In the genomic region with DNA sequence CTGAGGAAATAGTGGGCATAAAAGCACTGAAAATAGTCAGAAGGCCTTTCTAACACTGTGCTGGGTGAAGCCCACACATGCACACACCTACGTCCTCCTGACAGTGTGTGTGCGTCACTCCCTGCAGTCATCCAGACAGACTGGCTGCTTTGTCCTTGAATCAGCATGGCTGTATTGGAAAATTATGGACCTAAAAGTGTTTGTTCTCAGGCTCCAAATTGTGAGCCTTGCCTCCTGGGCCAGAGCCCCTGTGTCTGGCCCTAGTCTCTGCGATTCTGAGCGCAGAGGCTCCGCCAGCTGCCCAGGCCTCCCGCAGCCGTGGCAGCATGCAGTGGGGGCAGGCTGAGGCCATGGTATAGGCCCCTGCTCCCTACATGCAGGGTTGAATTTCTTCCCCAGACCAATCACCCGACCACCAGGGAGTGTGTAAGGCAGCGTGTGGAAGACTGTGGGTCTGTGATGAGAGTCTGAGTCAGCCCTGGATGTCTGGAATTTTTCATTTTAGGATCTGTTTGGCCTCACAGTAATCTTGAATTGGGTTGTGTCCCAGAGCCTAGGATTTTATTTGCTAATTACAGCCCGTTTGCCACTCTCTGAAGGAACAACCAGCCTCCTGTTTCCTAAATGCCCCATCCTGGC, we compare ENCODE assay signal across 10 cellular contexts.
DNase-seq lines count a peak whose midpoint lies in the region; ATAC-seq and TF ChIP-seq lines count a peak whose summit lies in the region.
"Had no signal": no experiment of that assay in that cellular context is flagged by ENCODE, and none has a peak within 500 bp of the region (broad histone marks: within the 10 kb centered on the region; RNA-seq: fewer than 3 reads in every experiment).

No MANE protein-coding gene starts in this region.

- no peaks in the 10 kb centered on the region for H4K20me1 ChIP-seq in osteoblast (ENCODE audit: insufficient read depth, low read length)

- peak; percentile 79 for DNase-seq in AG08395 (ENCODE audit: low spot score)
- peak; percentile 78 for DNase-seq in RPMI7951 (ENCODE audit: low read depth)
- DNase-seq in fibroblast of the aortic adventitia (ENCODE audit: low read depth) = peak; percentile 76
- peak; percentile 91 for DNase-seq in osteoblast (ENCODE audit: insufficient read length, low spot score, missing footprints)
- DNase-seq in HT-29 (ENCODE audit: low spot score) = no peak
- no peak for DNase-seq in NCI-H2196 (lab: John Stamatoyannopoulos, UW; ENCODE audit: unreplicated experiment)
- DNase-seq in effector memory CD4-positive, alpha-beta T cell = no peak
- DNase-seq: activated CD4-positive, alpha-beta T cell treated with anti-CD3 and anti-CD28 coated beads, Interleukin-2, amount 10 ng/mL, durations not matched to agents 7 days and 5 days had no signal

- TF ChIP-seq CTCF in fibroblast of the aortic adventitia (IDR thresholded peaks at IDR 0.05; ENCODE audit: insufficient read depth, low read length) (no peak), osteoblast (IDR thresholded peaks at IDR 0.05; ENCODE audit: extremely low read depth, low read depth, low read length) (no peak)

- no peaks in the 10 kb centered on the region for H3K79me2 ChIP-seq in osteoblast (ENCODE audit: insufficient read depth, low read length)

- H3K36me3 ChIP-seq in osteoblast (ENCODE audit: insufficient read depth, low read length) = peaks cover 11% of the 10 kb centered on the region
- H3K36me3 ChIP-seq in effector memory CD4-positive, alpha-beta T cell (ENCODE audit: control insufficient read depth, insufficient read depth, low read length) = no peaks in the 10 kb centered on the region

- H3K4me1 ChIP-seq in osteoblast (ENCODE audit: insufficient read depth, low read length) = peaks cover 30% of the 10 kb centered on the region
- no peaks in the 10 kb centered on the region for H3K4me1 ChIP-seq in effector memory CD4-positive, alpha-beta T cell (ENCODE audit: control insufficient read depth, insufficient read depth, low read length, poor library complexity, severe bottlenecking)

- no peaks in the 10 kb centered on the region for H3K27me3 ChIP-seq in osteoblast (ENCODE audit: insufficient read depth, low read length)
- no peaks in the 10 kb centered on the region for H3K27me3 ChIP-seq in effector memory CD4-positive, alpha-beta T cell (replicated peaks; ENCODE audit: control insufficient read depth, insufficient read depth, low read length, poor library complexity, severe bottlenecking)

- peak overlapping the region; percentile 81 for H2AFZ ChIP-seq in osteoblast (ENCODE audit: low read length)

- no peaks in the 10 kb centered on the region for H3K9me3 ChIP-seq in osteoblast (ENCODE audit: low read depth, low read length)
- H3K9me3 ChIP-seq in effector memory CD4-positive, alpha-beta T cell (ENCODE audit: control insufficient read depth, low read length) = no peaks in the 10 kb centered on the region

- H3K4me3 ChIP-seq in fibroblast of the aortic adventitia (ENCODE audit: low read depth, low read length) = no peak overlapping the region
- H3K4me3 ChIP-seq in osteoblast (ENCODE audit: insufficient read depth, low read length) = peak overlapping the region; percentile 31
- H3K4me3 ChIP-seq in effector memory CD4-positive, alpha-beta T cell (ENCODE audit: insufficient read depth, low read depth, low read length, poor library complexity, severe bottlenecking) = no peak overlapping the region
- H3K4me3 ChIP-seq: SK-N-MC had no signal

- no peak for ATAC-seq in GM18870 (IDR thresholded peaks at IDR 0.05; ENCODE audit: unreplicated experiment)

- peak overlapping the region; percentile 61 for H3K4me2 ChIP-seq in osteoblast (ENCODE audit: insufficient read depth, low read length)

- peak overlapping the region; percentile 99 for H3K27ac ChIP-seq in osteoblast (ENCODE audit: low read depth, low read length)
- no peak overlapping the region for H3K27ac ChIP-seq in effector memory CD4-positive, alpha-beta T cell (ENCODE audit: insufficient read depth, low read length, poor library complexity, severe bottlenecking)
- H3K27ac ChIP-seq: SK-N-MC had no signal

Comparison
In these comparisons a context has a peak if more than half of its experiments do, and no peak if none do; other contexts are left out.
1. DNase-seq: peak in AG08395 (single experiment), RPMI7951 (single experiment), fibroblast of the aortic adventitia (single experiment) and osteoblast (single experiment); none in HT-29 (single experiment), NCI-H2196 (single experiment) and effector memory CD4-positive, alpha-beta T cell (0 of 3).